18 cellular contexts compared by ENCODE assay signal in genomic region chr20:42792052-42792451, GRCh38.
"Had no signal": no experiment of that assay in that cellular context is flagged by ENCODE, and none has a peak within 500 bp of the region (broad histone marks: within the 10 kb centered on the region; RNA-seq: fewer than 3 reads in every experiment).

No MANE protein-coding gene starts in this region.

- ATAC-seq: activated CD4-positive, CD25-positive, alpha-beta regulatory T cell treated with anti-CD3 and anti-CD28 coated beads, Interleukin-2, amount 50 U/mL, for 24 hours; activated CD8-positive, alpha-beta T cell treated with anti-CD3 and anti-CD28 coated beads for 36 hours; activated T-cell treated with anti-CD3 and anti-CD28 coated beads, Interleukin-2, amount 50 U/mL, for 72 hours had no signal

- DNase-seq: activated CD4-positive, alpha-beta T cell treated with anti-CD3 and anti-CD28 coated beads for 4 hours; activated CD8-positive, alpha-beta memory T cell treated with anti-CD3 and anti-CD28 coated beads, Interleukin-2, amount 50 U/mL, for 4 hours; activated CD8-positive, alpha-beta T cell treated with anti-CD3 and anti-CD28 coated beads for 36 hours; activated gamma-delta T cell treated with Interleukin-2 at 50 U/mL for 16 hours; activated naive CD4-positive, alpha-beta T cell treated with anti-CD3 and anti-CD28 coated beads, Interleukin-2, amount 10 ng/mL, durations not matched to agents 7 days and 5 days; activated naive CD8-positive, alpha-beta T cell treated with anti-CD3 and anti-CD28 coated beads for 36 hours; activated T-cell treated with anti-CD3 and anti-CD28 coated beads, Interleukin-2, amount 50 U/mL, for 72 hours; NCI-H1105 treated with DMSO at 0.1 percent for 48 hours; NCI-H1436 treated with DMSO at 0.1 percent for 48 hours; NCI-H187; NCI-H2081; NCI-H510A treated with DMSO at 0.1 percent for 48 hours; NCI-H69; Peyer's patch; SHP77 had no signal

- H3K27me3 ChIP-seq: breast epithelium, Peyer's patch, SJSA1 had no signal

- H3K27ac ChIP-seq: breast epithelium, Peyer's patch, SJSA1 had no signal
